In genomic region chr7:155439311-155440017, GRCh38 we compare ENCODE assay signal across 35 cellular contexts. TPM values are rescaled to one million over a fixed set of nuclear protein-coding genes. Genes with fewer than 3 reads are reported as not detected.
"Had no signal": no experiment of that assay in that cellular context is flagged by ENCODE, and none has a peak within 500 bp of the region (broad histone marks: within the 10 kb centered on the region; RNA-seq: fewer than 3 reads in every experiment).

No MANE protein-coding gene starts in this region.

- H3K9me3 ChIP-seq: Peyer's patch had no signal

- H3K27me3 ChIP-seq: Peyer's patch had no signal

- H3K36me3 ChIP-seq: brain microvascular endothelial cell, Peyer's patch had no signal

- H3K4me3 Mint-ChIP-seq: activated CD4-positive, alpha-beta T cell treated with anti-CD3 and anti-CD28 coated beads, Interleukin-2, amount 10 ng/mL, durations not matched to agents 24 days and 14 days; activated CD8-positive, alpha-beta T cell treated with anti-CD3 and anti-CD28 coated beads for 36 hours; activated naive CD8-positive, alpha-beta T cell treated with anti-CD3 and anti-CD28 coated beads for 36 hours; activated T-cell treated with anti-CD3 and anti-CD28 coated beads, Interleukin-2, amount 50 U/mL, for 72 hours; activated T-helper 17 cell treated with anti-CD3 and anti-CD28 coated beads, Interleukin-2, amount 50 U/mL, for 72 hours had no signal

- DNase-seq: activated CD4-positive, alpha-beta T cell treated with anti-CD3 and anti-CD28 coated beads, Interleukin-2, amount 10 ng/mL, durations not matched to agents 24 days and 14 days; activated CD4-positive, alpha-beta T cell treated with anti-CD3 and anti-CD28 coated beads, Interleukin-2, amount 50 U/mL, for 4 hours; activated CD8-positive, alpha-beta T cell treated with anti-CD3 and anti-CD28 coated beads for 36 hours; activated effector memory CD4-positive, alpha-beta T cell treated with anti-CD3 and anti-CD28 coated beads, Interleukin-2, amount 50 U/mL, for 16 hours; activated naive CD4-positive, alpha-beta T cell; activated naive CD4-positive, alpha-beta T cell treated with anti-CD3 and anti-CD28 coated beads, Interleukin-2, amount 50 U/mL, for 16 hours; activated naive CD8-positive, alpha-beta T cell treated with anti-CD3 and anti-CD28 coated beads for 36 hours; activated T-cell treated with anti-CD3 and anti-CD28 coated beads, Interleukin-2, amount 50 U/mL, for 1 hour; activated T-cell treated with anti-CD3 and anti-CD28 coated beads, Interleukin-2, amount 50 U/mL, for 72 hours; amniotic stem cell; brain microvascular endothelial cell; MM.1S; MV-4-11; NCI-H1092; NCI-H1436 treated with DMSO at 0.1 percent for 48 hours; NCI-H187; NCI-H2029 treated with DMSO at 0.1 percent for 48 hours; NCI-H2107; NCI-H2171; NCI-H510A; NCI-H526; NCI-H748 treated with DMSO at 0.1 percent for 48 hours; NK-92 treated with Interleukin-12 subunit alpha and Interleukin-12 subunit beta, amount 100 ng/mL, for 24 hours; PC-3; RPMI8226; SIG-M5; SW 1271; T-helper 1 cell; T-helper 2 cell; T-helper 9 cell had no signal

- ATAC-seq: activated CD8-positive, alpha-beta T cell treated with anti-CD3 and anti-CD28 coated beads for 36 hours; activated T-cell treated with anti-CD3 and anti-CD28 coated beads, Interleukin-2, amount 50 U/mL, for 72 hours; activated T-helper 17 cell treated with anti-CD3 and anti-CD28 coated beads, Interleukin-2, amount 50 U/mL, for 72 hours; PC-3 had no signal

- H3K36me3 Mint-ChIP-seq: activated naive CD8-positive, alpha-beta T cell treated with anti-CD3 and anti-CD28 coated beads for 36 hours had no signal

- H3K27ac Mint-ChIP-seq: activated CD4-positive, alpha-beta T cell treated with anti-CD3 and anti-CD28 coated beads, Interleukin-2, amount 10 ng/mL, durations not matched to agents 24 days and 14 days; activated CD8-positive, alpha-beta T cell treated with anti-CD3 and anti-CD28 coated beads for 36 hours; activated naive CD8-positive, alpha-beta T cell treated with anti-CD3 and anti-CD28 coated beads for 36 hours; activated T-cell treated with anti-CD3 and anti-CD28 coated beads, Interleukin-2, amount 50 U/mL, for 72 hours; activated T-helper 17 cell treated with anti-CD3 and anti-CD28 coated beads, Interleukin-2, amount 50 U/mL, for 72 hours had no signal

- H3K4me1 Mint-ChIP-seq: activated CD4-positive, alpha-beta T cell treated with anti-CD3 and anti-CD28 coated beads, Interleukin-2, amount 10 ng/mL, durations not matched to agents 24 days and 14 days; activated naive CD8-positive, alpha-beta T cell treated with anti-CD3 and anti-CD28 coated beads for 36 hours; activated T-helper 17 cell treated with anti-CD3 and anti-CD28 coated beads, Interleukin-2, amount 50 U/mL, for 72 hours had no signal

- H3K4me3 ChIP-seq: Peyer's patch had no signal

- H3K9me3 Mint-ChIP-seq: activated CD4-positive, alpha-beta T cell treated with anti-CD3 and anti-CD28 coated beads, Interleukin-2, amount 10 ng/mL, durations not matched to agents 24 days and 14 days; activated CD8-positive, alpha-beta T cell treated with anti-CD3 and anti-CD28 coated beads for 36 hours; activated naive CD8-positive, alpha-beta T cell treated with anti-CD3 and anti-CD28 coated beads for 36 hours; activated T-cell treated with anti-CD3 and anti-CD28 coated beads, Interleukin-2, amount 50 U/mL, for 72 hours; activated T-helper 17 cell treated with anti-CD3 and anti-CD28 coated beads, Interleukin-2, amount 50 U/mL, for 72 hours had no signal

- H3K4me1 ChIP-seq: Peyer's patch had no signal

- H3K27ac ChIP-seq: brain microvascular endothelial cell, KMS-11, Peyer's patch had no signal

RNA-seq across cellular contexts. Expression of gene EN2, which starts 18.5 kb away (rescaled TPM):
- total RNA-seq: activated CD4-positive, alpha-beta T cell treated with anti-CD3 and anti-CD28 coated beads, Interleukin-2, amount 10 ng/mL, durations not matched to agents 24 days and 14 days; activated CD8-positive, alpha-beta memory T cell treated with anti-CD3 and anti-CD28 coated beads for 36 hours; activated CD8-positive, alpha-beta T cell treated with anti-CD3 and anti-CD28 coated beads for 36 hours; activated naive CD8-positive, alpha-beta T cell treated with anti-CD3 and anti-CD28 coated beads for 36 hours; activated T-cell treated with anti-CD3 and anti-CD28 coated beads, Interleukin-2, amount 50 U/mL, for 72 hours; activated T-helper 17 cell treated with anti-CD3 and anti-CD28 coated beads, Interleukin-2, amount 50 U/mL, for 72 hours; aorta; Peyer's patch had no signal
